Comparison of ENCODE assay signal across 16 cellular contexts in the genomic region with DNA sequence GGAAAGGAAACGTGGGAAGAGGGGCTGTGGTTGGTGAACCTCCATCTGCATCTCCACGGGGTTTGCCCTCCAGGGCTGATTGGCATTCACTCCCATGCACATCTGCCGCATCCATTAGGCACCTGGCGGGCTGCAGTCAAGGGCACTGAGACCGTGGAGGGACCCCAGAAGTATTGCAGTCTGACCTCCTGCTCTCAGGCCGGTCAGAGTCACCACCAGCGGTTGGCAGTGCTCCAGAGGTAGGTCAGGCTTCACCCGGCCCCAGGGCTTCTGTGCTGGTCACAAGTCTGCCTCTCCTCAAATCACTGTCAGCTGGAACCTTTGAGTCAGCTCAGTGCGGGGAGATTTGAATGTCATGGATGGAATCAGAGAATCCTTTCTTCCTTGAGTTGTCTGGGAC.
DNase-seq lines count a peak whose midpoint lies in the region; TF ChIP-seq lines count a peak whose summit lies in the region.
"Had no signal": no experiment of that assay in that cellular context is flagged by ENCODE, and none has a peak within 500 bp of the region (broad histone marks: within the 10 kb centered on the region; RNA-seq: fewer than 3 reads in every experiment).

No MANE protein-coding gene starts in this region.

- no peak overlapping the region for H3K4me3 ChIP-seq in coronary artery
- H3K4me3 ChIP-seq in neuronal stem cell (ENCODE audit: low read length in 2 of 2): no peak overlapping the region
- H3K4me3 ChIP-seq: GM23248, SK-N-MC had no signal

- H2AK5ac ChIP-seq in neuronal stem cell (ENCODE audit: low read depth, low read length): no peak overlapping the region

- peaks cover 0 to 8% (median 0%) of the 10 kb centered on the region in 3 experiments for H3K27me3 ChIP-seq in neuronal stem cell (ENCODE audit: control insufficient read depth in 3 of 3, insufficient read depth in 3 of 3, low read depth in 1 of 3, low read length in 3 of 3)

- no peak overlapping the region for H2BK12ac ChIP-seq in neuronal stem cell (ENCODE audit: low read length)

- H3K27ac Mint-ChIP-seq in activated T-helper 1 cell treated with anti-CD3 and anti-CD28 coated beads, Interleukin-12 subunit alpha, Interleukin-12 subunit beta, Interleukin-2, Interleukin-4 antibody, amounts not matched to agents 30 ng/mL and 10 ng/mL and 1 ng/mL, durations not matched to agents 14 hours and 24 hours and 36 hours: no peak overlapping the region

- no peak overlapping the region for H4K8ac ChIP-seq in neuronal stem cell (ENCODE audit: low read depth, low read length)

- H3K27me3 Mint-ChIP-seq in activated T-helper 1 cell treated with anti-CD3 and anti-CD28 coated beads, Interleukin-12 subunit alpha, Interleukin-12 subunit beta, Interleukin-2, Interleukin-4 antibody, amounts not matched to agents 30 ng/mL and 10 ng/mL and 1 ng/mL, durations not matched to agents 14 hours and 24 hours and 36 hours (ENCODE audit: insufficient read depth): peaks cover 4% of the 10 kb centered on the region

- no peak overlapping the region for H3K4me3 Mint-ChIP-seq in activated T-helper 1 cell treated with anti-CD3 and anti-CD28 coated beads, Interleukin-12 subunit alpha, Interleukin-12 subunit beta, Interleukin-2, Interleukin-4 antibody, amounts not matched to agents 30 ng/mL and 10 ng/mL and 1 ng/mL, durations not matched to agents 14 hours and 24 hours and 36 hours

- H2BK5ac ChIP-seq in neuronal stem cell (ENCODE audit: low read length): no peak overlapping the region

- TF ChIP-seq CTCF in GM13977 (IDR thresholded peaks at IDR 0.05; ENCODE audit: extremely low read depth, insufficient read depth, missing control alignments): no peak
- no peak for TF ChIP-seq CTCF in coronary artery (IDR thresholded peaks at IDR 0.05)

- no peaks in the 10 kb centered on the region for H3K36me3 ChIP-seq in neuronal stem cell (replicated peaks in 1 of 2; ENCODE audit: control insufficient read depth in 2 of 2, insufficient read depth in 2 of 2, low read length in 2 of 2)

- H3K4me1 ChIP-seq in neuronal stem cell (ENCODE audit: control insufficient read depth in 2 of 2, insufficient read depth in 1 of 2, low read depth in 1 of 2, low read length in 2 of 2): no peaks in the 10 kb centered on the region

- H3K23ac ChIP-seq in neuronal stem cell (ENCODE audit: low read depth, low read length, poor library complexity): peak overlapping the region; percentile 8

- no peaks in the 10 kb centered on the region for H3K4me1 Mint-ChIP-seq in activated T-helper 1 cell treated with anti-CD3 and anti-CD28 coated beads, Interleukin-12 subunit alpha, Interleukin-12 subunit beta, Interleukin-2, Interleukin-4 antibody, amounts not matched to agents 30 ng/mL and 10 ng/mL and 1 ng/mL, durations not matched to agents 14 hours and 24 hours and 36 hours (ENCODE audit: low read depth)

- no peaks in the 10 kb centered on the region for H3K79me1 ChIP-seq in neuronal stem cell (ENCODE audit: low read depth, low read length)

- WGBS in neuronal stem cell (ENCODE audit: extremely low coverage in 2 of 2, insufficient read length in 2 of 2, insufficient replicate concordance in 1 of 2), 2 donors: no CpG with 5 or more reads among the region's 9 CpGs

- H2BK15ac ChIP-seq in neuronal stem cell (ENCODE audit: low read length): no peak overlapping the region

- H3K36me3 Mint-ChIP-seq in activated T-helper 1 cell treated with anti-CD3 and anti-CD28 coated beads, Interleukin-12 subunit alpha, Interleukin-12 subunit beta, Interleukin-2, Interleukin-4 antibody, amounts not matched to agents 30 ng/mL and 10 ng/mL and 1 ng/mL, durations not matched to agents 14 hours and 24 hours and 36 hours (ENCODE audit: low read depth): no peaks in the 10 kb centered on the region

- H3K4ac ChIP-seq in neuronal stem cell (ENCODE audit: low read length): no peak overlapping the region

- H3K18ac ChIP-seq in neuronal stem cell (ENCODE audit: low read length): peak overlapping the region; percentile 35

- H3K9me3 Mint-ChIP-seq in activated T-helper 1 cell treated with anti-CD3 and anti-CD28 coated beads, Interleukin-12 subunit alpha, Interleukin-12 subunit beta, Interleukin-2, Interleukin-4 antibody, amounts not matched to agents 30 ng/mL and 10 ng/mL and 1 ng/mL, durations not matched to agents 14 hours and 24 hours and 36 hours: no peaks in the 10 kb centered on the region

- no peak overlapping the region for H3K14ac ChIP-seq in neuronal stem cell (ENCODE audit: low read length)

- no peak overlapping the region for H4K91ac ChIP-seq in neuronal stem cell (ENCODE audit: low read depth, low read length, poor library complexity)

- no peak overlapping the region for H3K9ac ChIP-seq in neuronal stem cell (ENCODE audit: low read depth, low read length, poor library complexity)
- H3K9ac ChIP-seq: GM23248 had no signal

- peaks cover 0 to 2% of the 10 kb centered on the region in 2 donors for H3K9me3 ChIP-seq in neuronal stem cell (replicated peaks in 1 of 2; ENCODE audit: control insufficient read depth in 2 of 2, insufficient read depth in 1 of 2, low read depth in 1 of 2, low read length in 2 of 2)

- H2AFZ ChIP-seq in neuronal stem cell (ENCODE audit: low read length): no peak overlapping the region
- H2AFZ ChIP-seq: GM23248 had no signal

- H3K27ac ChIP-seq in coronary artery: no peak overlapping the region
- H3K27ac ChIP-seq in neuronal stem cell (replicated peaks; ENCODE audit: low read length): no peak overlapping the region
- H3K27ac ChIP-seq: C4-2B, GM23248, SK-N-MC had no signal

- intact Hi-C loops in activated T-helper 1 cell treated with anti-CD3 and anti-CD28 coated beads, Interleukin-12 subunit alpha, Interleukin-12 subunit beta, Interleukin-2, Interleukin-4 antibody, amounts not matched to agents 30 ng/mL and 10 ng/mL and 1 ng/mL, durations not matched to agents 14 hours and 24 hours and 36 hours (cut with micrococcal nuclease): loop anchor here (5.0 kb wide), 1 partner anchor 532 kb away; no protein-coding TSS in a partner anchor

- in situ Hi-C loops in GM13977 (cut with MboI; ENCODE audit: low pct_unique_long_range_greater_than_20kb, low sequenced_read_pairs, unreplicated experiment): no loop called here

- H3K4me2 ChIP-seq in neuronal stem cell (ENCODE audit: insufficient read depth, low read length, poor library complexity, severe bottlenecking): no peak overlapping the region

- DNase-seq in D341Med (ENCODE audit: low spot score) (peak; percentile 15), GM13977 (ENCODE audit: low spot score) (peak; percentile 2), coronary artery (ENCODE audit: low spot score) (peak; percentile 53), neuronal stem cell (ENCODE audit: low spot score) (no peak), SKM-1 treated with dmso at 0.1 percent for 144 hours (lab: John Stamatoyannopoulos, UW; ENCODE audit: unreplicated experiment) (no peak), AG08395 (ENCODE audit: low spot score) (no peak)
- no peak for DNase-seq in activated T-helper 1 cell treated with anti-CD3 and anti-CD28 coated beads, Interleukin-12 subunit alpha, Interleukin-12 subunit beta, Interleukin-2, Interleukin-4 antibody, amounts not matched to agents 30 ng/mL and 10 ng/mL and 1 ng/mL, durations not matched to agents 14 hours and 24 hours and 36 hours (ENCODE audit: low spot score)
- DNase-seq: COR-L47, DMS53, GM23248, NCI-H146, NCI-H2107, NCI-H226, PC-3 had no signal

- no peak overlapping the region for H2BK120ac ChIP-seq in neuronal stem cell (ENCODE audit: low read depth, low read length)

Comparison
In these comparisons a context has a peak if more than half of its experiments do, and no peak if none do; other contexts are left out.
1. DNase-seq: peak in D341Med (single experiment), GM13977 (single experiment) and coronary artery (single experiment); none in neuronal stem cell (single experiment), SKM-1 treated with dmso at 0.1 percent for 144 hours (single experiment), AG08395 (single experiment) and activated T-helper 1 cell treated with anti-CD3 and anti-CD28 coated beads, Interleukin-12 subunit alpha, Interleukin-12 subunit beta, Interleukin-2, Interleukin-4 antibody, amounts not matched to agents 30 ng/mL and 10 ng/mL and 1 ng/mL, durations not matched to agents 14 hours and 24 hours and 36 hours (single experiment).